ENCODE assay signal across 8 cellular contexts in genomic region chr5:179530069-179530998, GRCh38. TPM values are rescaled to one million over a fixed set of nuclear protein-coding genes. Genes with fewer than 3 reads are reported as not detected.
DNase-seq lines count a peak whose midpoint lies in the region; ATAC-seq and TF ChIP-seq lines count a peak whose summit lies in the region.

No MANE protein-coding gene starts in this region.

- no peak for TF ChIP-seq EP300 in esophagus muscularis mucosa (IDR thresholded peaks at IDR 0.05)

- no peaks in the 10 kb centered on the region for H3K36me3 ChIP-seq in esophagus muscularis mucosa
- H3K36me3 ChIP-seq in MM.1S (replicated peaks; ENCODE audit: insufficient read depth, low read length), result no peaks in the 10 kb centered on the region

- TF ChIP-seq POLR2A in esophagus muscularis mucosa (IDR thresholded peaks at IDR 0.05; ENCODE audit: low read depth), result no peak

- no peak overlapping the region for H3K4me2 ChIP-seq in MM.1S (ENCODE audit: low read depth, low read length)

- peak overlapping the region; percentile 50 to 75 (median 66) for H3K27ac ChIP-seq in esophagus muscularis mucosa (replicated peaks in 1 of 4)
- no peak overlapping the region for H3K27ac ChIP-seq in MM.1S (ENCODE audit: low read length)

- TF ChIP-seq CTCF in esophagus muscularis mucosa (IDR thresholded peaks at IDR 0.05), result peak; percentile 14 to 37 (median 25)
- TF ChIP-seq CTCF in MM.1S (IDR thresholded peaks at IDR 0.05; ENCODE audit: low read length), result no peak

- H3K27me3 Mint-ChIP-seq in naive thymus-derived CD8-positive, alpha-beta T cell, result no peaks in the 10 kb centered on the region

- H3K9ac ChIP-seq in MM.1S (ENCODE audit: low read length), result no peak overlapping the region

- POLR2A ChIA-PET in naive thymus-derived CD8-positive, alpha-beta T cell (lab: Charles Lee), result interaction anchor here (1.2 to 3.8 kb wide), 3 partner anchors 21 to 93 kb away, joined by 4 to 22 read pairs (median 9); partner anchors contain the start of genes HNRNPH1 and RUFY1

- DNase-seq in activated CD8-positive, alpha-beta memory T cell treated with anti-CD3 and anti-CD28 coated beads, Interleukin-2, amount 50 U/mL, for 1 hour (ENCODE audit: extremely low read depth), result peak; percentile 36
- DNase-seq in esophagus muscularis mucosa (ENCODE audit: extremely low spot score), result no peak
- DNase-seq in naive thymus-derived CD8-positive, alpha-beta T cell, result peak; percentile 54 to 83 (median 68)
- peak; percentile 38 for DNase-seq in stimulated activated naive CD4-positive, alpha-beta T cell treated with Interleukin-2 at 50 U/mL for 16 hours (lab: John Stamatoyannopoulos, UW)
- no peak for DNase-seq in G401 (ENCODE audit: low spot score)
- no peak for DNase-seq in MM.1S

- H3K4me3 ChIP-seq in esophagus muscularis mucosa (peak overlapping the region; percentile 57 to 67 (median 59)), MM.1S (ENCODE audit: low read length) (no peak overlapping the region)

- no peaks in the 10 kb centered on the region for H3K9me2 ChIP-seq in MM.1S (replicated peaks; ENCODE audit: insufficient read depth, low read length)

- H3K27me3 ChIP-seq in esophagus muscularis mucosa, result no peaks in the 10 kb centered on the region
- H3K27me3 ChIP-seq in MM.1S (replicated peaks; ENCODE audit: insufficient read depth, low read length), result peaks cover 5% of the 10 kb centered on the region; the same call in 1 of the 2 replicates

- H4K20me1 ChIP-seq in MM.1S (ENCODE audit: insufficient read depth, low read length), result no peaks in the 10 kb centered on the region

- H3K9me3 ChIP-seq in esophagus muscularis mucosa, result no peaks in the 10 kb centered on the region
- no peaks in the 10 kb centered on the region for H3K9me3 ChIP-seq in MM.1S (replicated peaks; ENCODE audit: insufficient read depth, low read length)

- intact Hi-C loops in esophagus muscularis mucosa (cut with DNase I), result no loop called here

- H3K27ac Mint-ChIP-seq in naive thymus-derived CD8-positive, alpha-beta T cell, result peak overlapping the region in 7 of 10 donors; percentile 29 to 82 (median 60)

- in situ Hi-C loops in G401 (cut with HindIII; ENCODE audit: low sequenced_read_pairs), result no loop called here

- peaks cover 3 to 31% (median 19%) of the 10 kb centered on the region in 4 donors for H3K4me1 Mint-ChIP-seq in naive thymus-derived CD8-positive, alpha-beta T cell

- WGBS in esophagus muscularis mucosa, result 24% methylated on average over 27 of the region's 65 CpGs

- ATAC-seq in GM19043 (IDR thresholded peaks at IDR 0.05; ENCODE audit: low read depth, unreplicated experiment) (peak; percentile 74), HG03460 (IDR thresholded peaks at IDR 0.05; ENCODE audit: unreplicated experiment) (peak; percentile 69)
- peak; percentile 89 to 97 for ATAC-seq in naive thymus-derived CD8-positive, alpha-beta T cell

- peak overlapping the region; percentile 66 to 85 (median 78) for H3K4me3 Mint-ChIP-seq in naive thymus-derived CD8-positive, alpha-beta T cell

- peaks cover 0 to 1% (median 0%) of the 10 kb centered on the region in 3 donors for H3K36me3 Mint-ChIP-seq in naive thymus-derived CD8-positive, alpha-beta T cell

- H3F3A ChIP-seq in MM.1S (ENCODE audit: insufficient read depth, low read length), result no peaks in the 10 kb centered on the region

- H3K79me2 ChIP-seq in MM.1S (ENCODE audit: low read length), result no peaks in the 10 kb centered on the region

- peaks cover 5 to 17% (median 13%) of the 10 kb centered on the region in 4 donors for H3K4me1 ChIP-seq in esophagus muscularis mucosa
- no peaks in the 10 kb centered on the region for H3K4me1 ChIP-seq in MM.1S (ENCODE audit: low read length)

- no peak overlapping the region for H2AFZ ChIP-seq in MM.1S (ENCODE audit: low read length)

- no peaks in the 10 kb centered on the region for H3K9me3 Mint-ChIP-seq in naive thymus-derived CD8-positive, alpha-beta T cell

RNA-seq across cellular contexts. Expression of gene RUFY1, which starts 20.0 kb away (rescaled TPM):
- 10 to 100 TPM; 39.9 to 59.8 (median 45.6) TPM for total RNA-seq in esophagus muscularis mucosa
- total RNA-seq in naive thymus-derived CD8-positive, alpha-beta T cell, result 10 to 100 TPM; 62.3 to 63.4 TPM
- 10 to 100 TPM; 27.9 to 35.3 (median 30.5) TPM for polyA plus RNA-seq in naive thymus-derived CD8-positive, alpha-beta T cell
- total RNA-seq in G401 (2014; rRNA removed; shearing (Covaris generic)), result 53.0 and 65.4 TPM in 2 replicates

Comparison
In these comparisons a context has a peak if more than half of its experiments do, and no peak if none do; other contexts are left out.
1. DNase-seq: peak in activated CD8-positive, alpha-beta memory T cell treated with anti-CD3 and anti-CD28 coated beads, Interleukin-2, amount 50 U/mL, for 1 hour (single experiment), naive thymus-derived CD8-positive, alpha-beta T cell (10 of 10) and stimulated activated naive CD4-positive, alpha-beta T cell treated with Interleukin-2 at 50 U/mL for 16 hours (single experiment); none in esophagus muscularis mucosa (single experiment), G401 (single experiment) and MM.1S (single experiment).
2. Peak in every context shown above with its lines, with median percentiles within 50 percentile points of each other: ATAC-seq.